9 cellular contexts compared by ENCODE assay signal in the genomic region with DNA sequence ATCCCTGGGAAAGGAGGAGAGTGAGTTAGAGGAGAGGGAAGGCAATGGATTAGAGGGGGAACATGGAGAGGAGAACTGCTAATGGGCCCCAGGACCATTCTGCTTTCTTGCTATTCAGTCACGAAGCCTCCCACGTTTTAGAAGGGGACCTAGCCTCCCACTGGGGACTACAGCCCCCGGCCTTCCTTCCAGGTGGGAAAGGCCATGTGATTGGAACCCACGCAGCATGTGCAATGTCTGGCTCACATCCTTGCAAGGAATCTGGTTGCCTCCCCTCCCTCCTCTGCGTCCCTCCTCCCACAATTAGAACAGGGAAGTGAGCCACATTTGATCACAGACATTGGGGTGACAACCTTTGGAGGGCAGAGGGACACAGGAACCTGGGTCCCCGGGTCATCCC. TPM values are rescaled to one million over a fixed set of nuclear protein-coding genes. Genes with fewer than 3 reads are reported as not detected.
"Had no signal": no experiment of that assay in that cellular context is flagged by ENCODE, and none has a peak within 500 bp of the region (broad histone marks: within the 10 kb centered on the region; RNA-seq: fewer than 3 reads in every experiment).

No MANE protein-coding gene starts in this region.

- H3K27ac ChIP-seq: HL-60, KMS-11 had no signal

- H3K4me1 Mint-ChIP-seq: IgD-negative memory B cell had no signal

- FAIRE-seq: HTR-8/SVneo, K562 had no signal

- H3K27me3 Mint-ChIP-seq: IgD-negative memory B cell had no signal

- H3K9me3 Mint-ChIP-seq: IgD-negative memory B cell had no signal

- H3K4me3 Mint-ChIP-seq: IgD-negative memory B cell had no signal

- ATAC-seq: K562 had no signal

- H3K4me3 ChIP-seq: K562 had no signal

- H3K27ac Mint-ChIP-seq: IgD-negative memory B cell had no signal

- H3K9ac ChIP-seq: KMS-11 had no signal

- H3K4me2 ChIP-seq: KMS-11 had no signal

- DNase-seq: IMR-90, KBM-7, KG1 had no signal

RNA-seq across cellular contexts. Expression of a gene that starts 22.5 kb away (rescaled TPM):
- total RNA-seq: HT-29 had no signal
